In the genomic region with DNA sequence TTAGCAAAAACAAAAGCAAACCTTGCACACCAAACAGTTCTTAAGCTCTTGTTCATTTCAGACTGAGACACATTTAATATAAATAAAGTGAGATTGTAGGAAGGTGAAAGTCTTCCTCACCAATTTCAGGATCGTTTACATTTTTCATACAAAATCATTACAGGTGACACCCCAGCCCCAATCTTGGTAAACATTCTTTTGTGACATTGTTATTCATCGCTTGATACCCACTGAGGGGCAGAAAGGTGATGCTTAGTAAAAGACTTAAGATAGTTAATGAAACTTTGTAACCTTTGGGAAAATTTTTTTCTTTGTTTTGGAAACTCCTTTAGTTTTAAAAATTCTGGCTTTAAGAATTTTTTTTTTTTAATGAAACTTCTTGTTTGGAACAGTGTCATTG, we compare ENCODE assay signal across 8 cellular contexts. TPM values are rescaled to one million over a fixed set of nuclear protein-coding genes. Genes with fewer than 3 reads are reported as not detected.
DNase-seq lines count a peak whose midpoint lies in the region; ATAC-seq and TF ChIP-seq lines count a peak whose summit lies in the region.

No MANE protein-coding gene starts in this region.

- peaks cover 19 to 42% (median 36%) of the 10 kb centered on the region in 4 donors for H3K4me1 Mint-ChIP-seq in naive thymus-derived CD8-positive, alpha-beta T cell

- H3F3A ChIP-seq in MM.1S (ENCODE audit: insufficient read depth, low read length): peaks cover 38% of the 10 kb centered on the region

- H3K27me3 Mint-ChIP-seq in naive thymus-derived CD8-positive, alpha-beta T cell: no peaks in the 10 kb centered on the region

- peak overlapping the region; percentile 87 to 99 (median 93) for H3K4me3 Mint-ChIP-seq in naive thymus-derived CD8-positive, alpha-beta T cell

- POLR2A ChIA-PET in BJ (lab: Charles Lee): no interaction called here
- POLR2A ChIA-PET in naive thymus-derived CD8-positive, alpha-beta T cell (lab: Charles Lee): interaction anchor here (1.8 to 5.3 kb wide), 2 partner anchors 14 to 260 kb away, joined by 17 to 57 read pairs; a partner anchor contains a TSS

- peak overlapping the region; percentile 93 for H3K9ac ChIP-seq in MM.1S (ENCODE audit: low read length)

- no peak for ATAC-seq in naive thymus-derived CD8-positive, alpha-beta T cell

- no peaks in the 10 kb centered on the region for H3K9me3 ChIP-seq in MM.1S (replicated peaks; ENCODE audit: insufficient read depth, low read length)

- no peaks in the 10 kb centered on the region for H3K27me3 ChIP-seq in BJ (ENCODE audit: control insufficient read depth, insufficient read depth, low read length)
- H3K27me3 ChIP-seq in MM.1S (replicated peaks; ENCODE audit: insufficient read depth, low read length): no peaks in the 10 kb centered on the region

- H3K36me3 ChIP-seq in BJ (ENCODE audit: control insufficient read depth, insufficient read depth, low read length) (no peaks in the 10 kb centered on the region), MM.1S (replicated peaks; ENCODE audit: insufficient read depth, low read length) (peaks cover 4% of the 10 kb centered on the region; the same call in 1 of the 2 replicates)

- CTCF ChIA-PET in BJ (lab: Yijun Ruan, JAX): interaction anchor here (0.7 to 1.9 kb wide), 2 partner anchors 24 to 211 kb away, joined by 3 to 7 read pairs; no protein-coding TSS in a partner anchor

- DNase-seq in BJ (ENCODE audit: low read depth) (no peak), MM.1S (no peak), coronary artery (ENCODE audit: low spot score) (no peak), NCI-H1436 (lab: John Stamatoyannopoulos, UW) (no peak), NOMO-1 treated with dmso at 0.1 percent for 144 hours (lab: John Stamatoyannopoulos, UW; ENCODE audit: unreplicated experiment) (no peak)
- peak in 1 of 10 donors; percentile 20 for DNase-seq in naive thymus-derived CD8-positive, alpha-beta T cell
- DNase-seq in activated CD8-positive, alpha-beta memory T cell treated with anti-CD3 and anti-CD28 coated beads for 24 hours: no peak
- no peak for DNase-seq in activated CD4-positive, alpha-beta T cell treated with anti-CD3 and anti-CD28 coated beads, Interleukin-2, amount 50 U/mL, for 48 hours

- H3K36me3 Mint-ChIP-seq in naive thymus-derived CD8-positive, alpha-beta T cell: peaks cover 0 to 7% (median 4%) of the 10 kb centered on the region in 3 donors

- peak overlapping the region; percentile 54 for H3K4me2 ChIP-seq in MM.1S (ENCODE audit: low read depth, low read length)

- H3K4me3 ChIP-seq in BJ (ENCODE audit: low read depth, low read length) (peak overlapping the region; percentile 88), MM.1S (ENCODE audit: low read length) (peak overlapping the region; percentile 70), coronary artery (peak overlapping the region; percentile 93)

- peak overlapping the region; percentile 85 to 99 (median 95) for H3K27ac Mint-ChIP-seq in naive thymus-derived CD8-positive, alpha-beta T cell

- peaks cover 74% of the 10 kb centered on the region for H3K79me2 ChIP-seq in MM.1S (ENCODE audit: low read length)

- no peak overlapping the region for H2AFZ ChIP-seq in MM.1S (ENCODE audit: low read length)

- no peak for TF ChIP-seq CTCF in BJ (IDR thresholded peaks at IDR 0.05; ENCODE audit: insufficient read depth, low read depth, low read length)
- no peak for TF ChIP-seq CTCF in MM.1S (IDR thresholded peaks at IDR 0.05; ENCODE audit: low read length)
- TF ChIP-seq CTCF in coronary artery (IDR thresholded peaks at IDR 0.05): no peak

- no peaks in the 10 kb centered on the region for H3K9me2 ChIP-seq in MM.1S (replicated peaks; ENCODE audit: insufficient read depth, low read length)

- H3K4me1 ChIP-seq in MM.1S (ENCODE audit: low read length): peaks cover 14% of the 10 kb centered on the region; the same call in 1 of the 2 replicates

- H3K27ac ChIP-seq in MM.1S (ENCODE audit: low read length): peak overlapping the region; percentile 92
- peak overlapping the region; percentile 94 to 100 for H3K27ac ChIP-seq in coronary artery

- H4K20me1 ChIP-seq in MM.1S (ENCODE audit: insufficient read depth, low read length): no peaks in the 10 kb centered on the region

- no peaks in the 10 kb centered on the region for H3K9me3 Mint-ChIP-seq in naive thymus-derived CD8-positive, alpha-beta T cell

RNA-seq across cellular contexts. Expression of a gene that starts 1.9 kb away (rescaled TPM):
- polyA plus RNA-seq in BJ (2011; rRNA removed): 11.1 and 15.7 TPM in 2 replicates
- 27.3 and 37.1 TPM in 2 replicates for polyA minus RNA-seq in BJ (2011; rRNA and poly(A)+ RNA removed)
- total RNA-seq in naive thymus-derived CD8-positive, alpha-beta T cell: 10 to 100 TPM; 39.7 to 44.0 TPM
- 10 to 100 TPM in 1 of 3 donors, 1 to 10 TPM in 2; 5.8 to 10.3 (median 7.8) TPM for polyA plus RNA-seq in naive thymus-derived CD8-positive, alpha-beta T cell
